17 cellular contexts compared by ENCODE assay signal in the genomic region with DNA sequence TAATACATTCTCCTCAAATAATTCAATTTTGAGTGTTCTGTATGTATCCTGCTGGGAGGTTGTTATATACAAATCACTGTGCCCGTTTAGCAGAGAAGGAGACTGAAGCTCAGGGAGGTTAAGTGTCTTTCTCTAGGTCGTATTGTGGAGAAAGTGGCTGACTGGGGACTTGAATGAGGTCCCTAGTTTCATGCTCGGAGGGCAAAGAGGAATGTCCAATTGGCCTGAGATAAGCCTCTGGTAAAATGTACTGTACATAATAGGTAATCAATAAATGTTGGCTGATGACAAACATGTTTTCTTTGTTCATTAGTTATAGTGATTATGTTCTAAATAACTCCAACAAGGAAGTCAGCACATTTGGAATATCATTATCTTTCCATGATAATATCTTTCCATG.
DNase-seq lines count a peak whose midpoint lies in the region; ATAC-seq, FAIRE-seq and TF ChIP-seq lines count a peak whose summit lies in the region.
"Had no signal": no experiment of that assay in that cellular context is flagged by ENCODE, and none has a peak within 500 bp of the region (broad histone marks: within the 10 kb centered on the region; RNA-seq: fewer than 3 reads in every experiment).

No MANE protein-coding gene starts in this region.

- H3K27ac ChIP-seq in heart right ventricle, result peak overlapping the region in 9 of 10 donors; percentile 20 to 73 (median 55)
- peak overlapping the region in 2 of 3 donors; percentile 1 to 57 for H3K27ac ChIP-seq in right lobe of liver
- H3K27ac ChIP-seq in HepG2 (ENCODE audit: extremely low read length, insufficient read depth, low read length), result no peak overlapping the region

- WGBS in heart right ventricle, 2 donors, result 36 to 40% methylated on average over 3 of the region's 3 CpGs
- WGBS in right lobe of liver (ENCODE audit: insufficient coverage, low coverage, low lambda C conversion rate, missing lambda C conversion rate), result 17% methylated on average over 3 of the region's 3 CpGs
- 2% methylated on average over 3 of the region's 3 CpGs for WGBS in HepG2 (ENCODE audit: low lambda C conversion rate)

- peaks cover 0 to 2% (median 0%) of the 10 kb centered on the region in 7 donors for H3K27me3 ChIP-seq in heart right ventricle
- no peaks in the 10 kb centered on the region for H3K27me3 ChIP-seq in right lobe of liver
- no peaks in the 10 kb centered on the region for H3K27me3 ChIP-seq in HepG2 (ENCODE audit: control insufficient read depth in 1 of 2, insufficient read depth in 2 of 2, low read length in 2 of 2)
- H3K27me3 ChIP-seq: BE2C had no signal

- TF ChIP-seq EP300 in HepG2 (IDR thresholded peaks at IDR 0.05; ENCODE audit: low read depth in 2 of 2, low read length in 2 of 2), result no peak
- no peak for TF ChIP-seq EP300 in HepG2 (CRISPR knock-in tag; IDR thresholded peaks at IDR 0.05; ENCODE audit: borderline replicate concordance)

- H3K4me2 ChIP-seq in HepG2 (ENCODE audit: low read depth, low read length), result no peak overlapping the region

- TF ChIP-seq POLR2A in right lobe of liver (IDR thresholded peaks at IDR 0.05) (no peak), HepG2 (IDR thresholded peaks at IDR 0.05; ENCODE audit: insufficient read depth in 1 of 2, low read depth in 2 of 2, low read length in 2 of 2) (no peak)

- no peak for TF ChIP-seq RAD21 in HepG2 (CRISPR knock-in tag; IDR thresholded peaks at IDR 0.05)

- H3K9me3 ChIP-seq in heart right ventricle (no peaks in the 10 kb centered on the region), right lobe of liver (no peaks in the 10 kb centered on the region), HepG2 (ENCODE audit: low read length) (no peaks in the 10 kb centered on the region)
- H3K9me3 ChIP-seq: BE2C, Caco-2 had no signal

- no peak overlapping the region for H3K9ac ChIP-seq in HepG2 (ENCODE audit: insufficient read depth, low read depth, low read length)

- H3K4me3 ChIP-seq in heart right ventricle (no peak overlapping the region), right lobe of liver (no peak overlapping the region), HepG2 (replicated peaks in 1 of 3; ENCODE audit: insufficient read depth in 1 of 3, low read depth in 2 of 3, low read length in 3 of 3) (no peak overlapping the region)

- intact Hi-C loops in heart right ventricle (cut with DNase I), result loop anchor here in 1 of 10 donors (5.0 to 10.0 kb wide), 2 partner anchors 62 to 91 kb away; no protein-coding TSS in a partner anchor
- intact Hi-C loops in Right ventricle myocardium inferior (cut with DNase I), result no loop called here
- intact Hi-C loops in right lobe of liver (cut with DNase I), result no loop called here
- intact Hi-C loops in HepG2 (cut with micrococcal nuclease; ENCODE audit: unreplicated experiment), result no loop called here

- no peak for ATAC-seq in heart right ventricle
- no peak for ATAC-seq in Right ventricle myocardium inferior
- ATAC-seq in right lobe of liver, result peak; percentile 49 to 64 (median 56)
- ATAC-seq in HepG2, result no peak
- peak; percentile 61 for ATAC-seq in left lobe of liver

- POLR2A ChIA-PET in HepG2 (lab: Yijun Ruan, JAX), result no interaction called here

- in situ Hi-C loops in HepG2 (cut with HindIII; ENCODE audit: extremely low pct_ligation_motif_present, low pct_unique_long_range_greater_than_20kb), result no loop called here

- no TSS peak for BruUV-seq in HepG2 (replicated peaks; lab: Mats Ljungman, UMichigan)

- no peaks in the 10 kb centered on the region for H3K36me3 ChIP-seq in heart right ventricle
- H3K36me3 ChIP-seq in right lobe of liver, result no peaks in the 10 kb centered on the region
- H3K36me3 ChIP-seq in HepG2 (replicated peaks in 1 of 2; ENCODE audit: control insufficient read depth in 1 of 2, insufficient read depth in 2 of 2, low read length in 2 of 2), result no peaks in the 10 kb centered on the region
- H3K36me3 ChIP-seq: BE2C had no signal

- H3K4me1 ChIP-seq in heart right ventricle (peaks cover 3 to 26% (median 8%) of the 10 kb centered on the region in 9 donors), right lobe of liver (peaks cover 0 to 27% (median 9%) of the 10 kb centered on the region in 4 donors), HepG2 (ENCODE audit: insufficient read depth, low read length) (no peaks in the 10 kb centered on the region)
- H3K4me1 ChIP-seq: Caco-2 had no signal

- no peak for FAIRE-seq in HepG2 (lab: Jason Lieb, UNC)
- FAIRE-seq: D721Med, G401.6, GM12891, GM19239, H1 had no signal

- no peak overlapping the region for H2AFZ ChIP-seq in HepG2 (ENCODE audit: low read length)

- CTCF ChIA-PET in HepG2 (lab: Yijun Ruan, JAX; ENCODE audit: low intra/inter-chr PET ratio, low total read pairs), result no interaction called here

- TF ChIP-seq CTCF in heart right ventricle (IDR thresholded peaks at IDR 0.05), result no peak
- no peak for TF ChIP-seq CTCF in right lobe of liver (IDR thresholded peaks at IDR 0.05)
- no peak for TF ChIP-seq CTCF in HepG2 (CRISPR knock-in tag; IDR thresholded peaks at IDR 0.05)

- no peaks in the 10 kb centered on the region for H4K20me1 ChIP-seq in HepG2 (ENCODE audit: insufficient read depth, low read length)

- no peak for DNase-seq in heart right ventricle
- no peak for DNase-seq in Right ventricle myocardium inferior (ENCODE audit: missing footprints)
- no peak for DNase-seq in right lobe of liver
- DNase-seq in HepG2 (ENCODE audit: low spot score), result no peak
- DNase-seq in left lobe of liver (ENCODE audit: low spot score), result no peak
- DNase-seq in anterior cingulate cortex (lab: John Stamatoyannopoulos, UW), result no peak
- DNase-seq: ACHN; BE2C; C1 segment of cervical spinal cord; Caco-2; CD4-positive, CD25-positive, alpha-beta regulatory T cell; H9 had no signal

- H3K79me2 ChIP-seq in HepG2 (ENCODE audit: insufficient read depth, low read length), result no peaks in the 10 kb centered on the region

TF ChIP-seq in HepG2, 621 proteins besides CTCF, POLR2A, EP300 and RAD21:
- TF ChIP-seq ZNF20 (CRISPR knock-in tag; IDR thresholded peaks at IDR 0.05) (no peak), FLYWCH1 (CRISPR knock-in tag; IDR thresholded peaks at IDR 0.05) (no peak), SMAD9 (CRISPR knock-in tag; IDR thresholded peaks at IDR 0.05) (no peak), CAMTA2 (CRISPR knock-in tag; IDR thresholded peaks at IDR 0.05; ENCODE audit: borderline replicate concordance) (no peak)

Comparison
In these comparisons a context has a peak if more than half of its experiments do, and no peak if none do; other contexts are left out.
1. ATAC-seq: peak in right lobe of liver (4 of 4) and left lobe of liver (single experiment); none in heart right ventricle (0 of 8), Right ventricle myocardium inferior (single experiment) and HepG2 (single experiment).